ENCODE assay signal across 1 cellular context in genomic region chr17:32370426-32370825, GRCh38.
TF ChIP-seq lines count a peak whose summit lies in the region.

No MANE protein-coding gene starts in this region.

TF ChIP-seq in A549, 52 proteins besides CTCF, POLR2A, EP300 and RAD21 (continued from another document):
- no peak for TF ChIP-seq BCL3 (IDR thresholded peaks at IDR 0.05)
- TF ChIP-seq FOSL2 (IDR thresholded peaks at IDR 0.05): no peak
- TF ChIP-seq FOSL2 (CRISPR knock-in tag; IDR thresholded peaks at IDR 0.05): 0 out of 2 replicates have a peak, but pooled peaks have one; percentile 37
